In genomic region chr7:151934584-151934983, GRCh38 we compare ENCODE assay signal across 18 cellular contexts. TPM values are rescaled to one million over a fixed set of nuclear protein-coding genes. Genes with fewer than 3 reads are reported as not detected.
DNase-seq lines count a peak whose midpoint lies in the region; ATAC-seq and TF ChIP-seq lines count a peak whose summit lies in the region.
"Had no signal": no experiment of that assay in that cellular context is flagged by ENCODE, and none has a peak within 500 bp of the region (broad histone marks: within the 10 kb centered on the region; RNA-seq: fewer than 3 reads in every experiment).

No MANE protein-coding gene starts in this region.

- H3K4me3 ChIP-seq in CD4-positive, CD25-positive, alpha-beta regulatory T cell (ENCODE audit: low read depth, low read length) = no peak overlapping the region
- H3K4me3 ChIP-seq in GM12865 (ENCODE audit: low read depth, low read length) = no peak overlapping the region
- H3K4me3 ChIP-seq: sigmoid colon, SJCRH30 had no signal

- DNase-seq in CD4-positive, CD25-positive, alpha-beta regulatory T cell = no peak
- DNase-seq in GM12865 (ENCODE audit: low read depth) (peak; percentile 11), GDM1 (lab: John Stamatoyannopoulos, UW) (no peak), NCI-H1930 (lab: John Stamatoyannopoulos, UW) (no peak)
- DNase-seq in activated naive CD8-positive, alpha-beta T cell treated with anti-CD3 and anti-CD28 coated beads, Interleukin-2, amount 10 ng/mL, durations not matched to agents 7 days and 5 days = no peak
- DNase-seq in naive thymus-derived CD8-positive, alpha-beta T cell = no peak
- DNase-seq: activated CD8-positive, alpha-beta memory T cell treated with anti-CD3 and anti-CD28 coated beads, Interleukin-2, amount 50 U/mL, for 48 hours; activated effector memory CD4-positive, alpha-beta T cell treated with Interleukin-2 at 50 U/mL for 16 hours; GF-D8; glutamatergic neuron; sigmoid colon; SJCRH30 had no signal

- H3K27ac Mint-ChIP-seq in CD4-positive, CD25-positive, alpha-beta regulatory T cell = peak overlapping the region in 2 of 3 donors; percentile 75 to 85
- peak overlapping the region; percentile 66 for H3K27ac Mint-ChIP-seq in activated naive CD8-positive, alpha-beta T cell treated with anti-CD3 and anti-CD28 coated beads, Interleukin-2, amount 10 ng/mL, durations not matched to agents 7 days and 5 days
- peak overlapping the region; percentile 34 to 96 (median 67) for H3K27ac Mint-ChIP-seq in naive thymus-derived CD8-positive, alpha-beta T cell

- no peak overlapping the region for H3K27ac ChIP-seq in CD4-positive, CD25-positive, alpha-beta regulatory T cell (ENCODE audit: insufficient read depth, low read length, poor library complexity, severe bottlenecking)
- H3K27ac ChIP-seq: sigmoid colon, SJCRH30 had no signal

- H3K36me3 ChIP-seq in CD4-positive, CD25-positive, alpha-beta regulatory T cell (ENCODE audit: control insufficient read depth, insufficient read depth, low read length) = no peaks in the 10 kb centered on the region
- H3K36me3 ChIP-seq: sigmoid colon, SJCRH30 had no signal

- POLR2A ChIA-PET in activated naive CD8-positive, alpha-beta T cell treated with anti-CD3 and anti-CD28 coated beads, Interleukin-2, amount 10 ng/mL, durations not matched to agents 7 days and 5 days (lab: Charles Lee) = no interaction called here
- POLR2A ChIA-PET in naive thymus-derived CD8-positive, alpha-beta T cell (lab: Charles Lee) = no interaction called here

- ATAC-seq in CD4-positive, CD25-positive, alpha-beta regulatory T cell (ENCODE audit: low read depth in 2 of 2) = no peak
- ATAC-seq in activated naive CD8-positive, alpha-beta T cell treated with anti-CD3 and anti-CD28 coated beads, Interleukin-2, amount 10 ng/mL, durations not matched to agents 7 days and 5 days (ENCODE audit: low read depth) = no peak
- no peak for ATAC-seq in naive thymus-derived CD8-positive, alpha-beta T cell
- ATAC-seq in HG03442 (IDR thresholded peaks at IDR 0.05; ENCODE audit: unreplicated experiment) = no peak

- H3K9me3 ChIP-seq in CD4-positive, CD25-positive, alpha-beta regulatory T cell (ENCODE audit: control insufficient read depth in 2 of 2, low read length in 2 of 2) = no peaks in the 10 kb centered on the region
- H3K9me3 ChIP-seq: sigmoid colon had no signal

- H3K9me3 Mint-ChIP-seq in CD4-positive, CD25-positive, alpha-beta regulatory T cell = peaks cover 0 to 2% (median 0%) of the 10 kb centered on the region in 7 donors
- H3K9me3 Mint-ChIP-seq in activated naive CD8-positive, alpha-beta T cell treated with anti-CD3 and anti-CD28 coated beads, Interleukin-2, amount 10 ng/mL, durations not matched to agents 7 days and 5 days = no peaks in the 10 kb centered on the region
- H3K9me3 Mint-ChIP-seq in naive thymus-derived CD8-positive, alpha-beta T cell = peaks cover 0 to 3% (median 0%) of the 10 kb centered on the region in 9 donors

- peaks cover 20% of the 10 kb centered on the region for H3K27me3 Mint-ChIP-seq in CD4-positive, CD25-positive, alpha-beta regulatory T cell
- no peaks in the 10 kb centered on the region for H3K27me3 Mint-ChIP-seq in activated naive CD8-positive, alpha-beta T cell treated with anti-CD3 and anti-CD28 coated beads, Interleukin-2, amount 10 ng/mL, durations not matched to agents 7 days and 5 days
- H3K27me3 Mint-ChIP-seq in naive thymus-derived CD8-positive, alpha-beta T cell = peaks cover 0 to 6% (median 0%) of the 10 kb centered on the region in 5 donors

- no peaks in the 10 kb centered on the region for H3K27me3 ChIP-seq in CD4-positive, CD25-positive, alpha-beta regulatory T cell (ENCODE audit: control insufficient read depth, insufficient read depth, low read length)
- H3K27me3 ChIP-seq: sigmoid colon, SJCRH30 had no signal

- TF ChIP-seq CTCF in GM12865 (IDR thresholded peaks at IDR 0.05; ENCODE audit: insufficient read depth, low read depth, low read length, missing control alignments) = no peak

- H3K4me1 Mint-ChIP-seq in CD4-positive, CD25-positive, alpha-beta regulatory T cell = peaks cover 5 to 19% (median 9%) of the 10 kb centered on the region in 4 donors
- H3K4me1 Mint-ChIP-seq in activated naive CD8-positive, alpha-beta T cell treated with anti-CD3 and anti-CD28 coated beads, Interleukin-2, amount 10 ng/mL, durations not matched to agents 7 days and 5 days = peaks cover 14% of the 10 kb centered on the region
- peaks cover 9 to 32% (median 25%) of the 10 kb centered on the region in 4 donors for H3K4me1 Mint-ChIP-seq in naive thymus-derived CD8-positive, alpha-beta T cell

- peak overlapping the region in 1 of 4 donors; percentile 29 for H3K4me3 Mint-ChIP-seq in CD4-positive, CD25-positive, alpha-beta regulatory T cell
- no peak overlapping the region for H3K4me3 Mint-ChIP-seq in activated naive CD8-positive, alpha-beta T cell treated with anti-CD3 and anti-CD28 coated beads, Interleukin-2, amount 10 ng/mL, durations not matched to agents 7 days and 5 days
- peak overlapping the region in 6 of 10 donors; percentile 2 to 64 (median 26) for H3K4me3 Mint-ChIP-seq in naive thymus-derived CD8-positive, alpha-beta T cell

- H3K4me1 ChIP-seq in CD4-positive, CD25-positive, alpha-beta regulatory T cell (ENCODE audit: control insufficient read depth, insufficient read depth, low read length, poor library complexity, severe bottlenecking) = peaks cover 9% of the 10 kb centered on the region

- H3K36me3 Mint-ChIP-seq in CD4-positive, CD25-positive, alpha-beta regulatory T cell = no peaks in the 10 kb centered on the region
- H3K36me3 Mint-ChIP-seq in activated naive CD8-positive, alpha-beta T cell treated with anti-CD3 and anti-CD28 coated beads, Interleukin-2, amount 10 ng/mL, durations not matched to agents 7 days and 5 days = peaks cover 2% of the 10 kb centered on the region
- H3K36me3 Mint-ChIP-seq in naive thymus-derived CD8-positive, alpha-beta T cell = peaks cover 0 to 1% (median 0%) of the 10 kb centered on the region in 3 donors

RNA-seq across cellular contexts. Expression of gene GALNTL5, which starts 21.7 kb away (rescaled TPM):
- not detected for total RNA-seq in CD4-positive, CD25-positive, alpha-beta regulatory T cell
- not detected for polyA plus RNA-seq in CD4-positive, CD25-positive, alpha-beta regulatory T cell
- total RNA-seq in activated naive CD8-positive, alpha-beta T cell treated with anti-CD3 and anti-CD28 coated beads, Interleukin-2, amount 10 ng/mL, durations not matched to agents 7 days and 5 days = not detected
- total RNA-seq in naive thymus-derived CD8-positive, alpha-beta T cell = not detected
- polyA plus RNA-seq in naive thymus-derived CD8-positive, alpha-beta T cell = not detected
- total RNA-seq: LHCN-M2; mesenteric fat pad; posterior vena cava; sigmoid colon; SJCRH30; T-helper 1 cell treated with Interleukin-12 subunit alpha and Interleukin-12 subunit beta and Interleukin-4 antibody, amounts not matched to agents 30 ng/mL and 1 ng/mL, for 36 hours had no signal
- polyA plus RNA-seq: neural cell, sigmoid colon had no signal

RNA-seq across cellular contexts. Expression of gene PRKAG2, which starts 57.7 kb away (rescaled TPM):
- 43.0 TPM for total RNA-seq in CD4-positive, CD25-positive, alpha-beta regulatory T cell
- 10 to 100 TPM; 19.9 to 26.2 (median 25.9) TPM for polyA plus RNA-seq in CD4-positive, CD25-positive, alpha-beta regulatory T cell
- 10 to 100 TPM; 29.0 to 38.9 TPM for total RNA-seq in activated naive CD8-positive, alpha-beta T cell treated with anti-CD3 and anti-CD28 coated beads, Interleukin-2, amount 10 ng/mL, durations not matched to agents 7 days and 5 days
- 10 to 100 TPM; 61.3 to 63.5 TPM for total RNA-seq in naive thymus-derived CD8-positive, alpha-beta T cell
- polyA plus RNA-seq in naive thymus-derived CD8-positive, alpha-beta T cell = 10 to 100 TPM; 29.5 to 34.1 (median 30.7) TPM
